In the genomic region with DNA sequence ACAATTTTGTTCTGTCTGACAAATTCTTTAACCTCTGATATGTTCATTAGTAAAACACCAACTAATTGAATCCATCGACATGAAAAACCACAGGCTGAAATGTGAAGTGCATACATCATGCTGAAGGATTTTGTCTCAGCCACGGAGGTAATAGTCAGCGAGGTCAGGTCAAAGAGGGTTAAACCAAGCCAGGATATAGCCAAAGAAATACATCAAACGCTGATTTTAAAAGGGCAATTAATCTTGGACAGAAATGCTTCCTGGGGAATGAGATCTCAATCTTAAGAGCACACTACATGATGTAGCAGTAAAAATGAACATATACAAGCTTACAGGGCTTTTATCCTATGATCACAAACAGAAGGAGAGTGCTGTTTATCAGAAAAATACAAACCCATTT, we compare ENCODE assay signal across 17 cellular contexts.
DNase-seq lines count a peak whose midpoint lies in the region; ATAC-seq and TF ChIP-seq lines count a peak whose summit lies in the region.
"Had no signal": no experiment of that assay in that cellular context is flagged by ENCODE, and none has a peak within 500 bp of the region (broad histone marks: within the 10 kb centered on the region; RNA-seq: fewer than 3 reads in every experiment).

No MANE protein-coding gene starts in this region.

- DNase-seq in GM04504 (ENCODE audit: low read depth): peak; percentile 38
- DNase-seq in NCI-H226: peak; percentile 52
- DNase-seq in choroid plexus epithelial cell (ENCODE audit: low read depth): peak; percentile 60
- DNase-seq in osteoblast (ENCODE audit: insufficient read length, low spot score, missing footprints): no peak
- no peak for DNase-seq in left cardiac atrium
- DNase-seq in uterus: no peak
- no peak for DNase-seq in activated CD8-positive, alpha-beta memory T cell treated with anti-CD3 and anti-CD28 coated beads, Interleukin-2, amount 50 U/mL, for 4 hours
- DNase-seq: amniotic stem cell; Caco-2; effector memory CD4-positive, alpha-beta T cell; NCI-H1092 treated with DMSO at 0.1 percent for 48 hours; NCI-H510A; RPMI8226; small intestine had no signal

- H3K4me2 ChIP-seq in osteoblast (ENCODE audit: insufficient read depth, low read length): peak overlapping the region; percentile 72

- H3K27me3 ChIP-seq in osteoblast (ENCODE audit: insufficient read depth, low read length) (no peaks in the 10 kb centered on the region), uterus (no peaks in the 10 kb centered on the region)
- H3K27me3 ChIP-seq: neutrophil had no signal

- H3K27ac ChIP-seq in osteoblast (ENCODE audit: low read depth, low read length) (peak overlapping the region; percentile 73), uterus (no peak overlapping the region)
- H3K27ac ChIP-seq: neutrophil, thoracic aorta had no signal

- H3K9me3 ChIP-seq in osteoblast (ENCODE audit: low read depth, low read length): no peaks in the 10 kb centered on the region
- H3K9me3 ChIP-seq in uterus: no peaks in the 10 kb centered on the region
- H3K9me3 ChIP-seq: Caco-2, neutrophil, thoracic aorta had no signal

- ATAC-seq in HG02642 (IDR thresholded peaks at IDR 0.05; ENCODE audit: poor library complexity, unreplicated experiment): no peak
- ATAC-seq in left cardiac atrium: no peak

- no peaks in the 10 kb centered on the region for H4K20me1 ChIP-seq in osteoblast (ENCODE audit: insufficient read depth, low read length)

- intact Hi-C loops in left cardiac atrium (cut with DNase I): no loop called here
- intact Hi-C loops in uterus (cut with DNase I; ENCODE audit: low total_unique reads): no loop called here

- H3K4me1 ChIP-seq in osteoblast (ENCODE audit: insufficient read depth, low read length) (peaks cover 35% of the 10 kb centered on the region), uterus (no peaks in the 10 kb centered on the region)
- H3K4me1 ChIP-seq: Caco-2 had no signal

- TF ChIP-seq CTCF in choroid plexus epithelial cell (conservative IDR thresholded peaks at IDR 0.05; ENCODE audit: low read depth, low read length): no peak
- TF ChIP-seq CTCF in osteoblast (IDR thresholded peaks at IDR 0.05; ENCODE audit: extremely low read depth, low read depth, low read length): no peak
- no peak for TF ChIP-seq CTCF in uterus (IDR thresholded peaks at IDR 0.05)

- H3K4me3 ChIP-seq in choroid plexus epithelial cell (ENCODE audit: low read depth, low read length) (no peak overlapping the region), osteoblast (ENCODE audit: insufficient read depth, low read length) (peak overlapping the region; percentile 31), uterus (no peak overlapping the region)
- H3K4me3 ChIP-seq: thoracic aorta had no signal

- H3K36me3 ChIP-seq in osteoblast (ENCODE audit: insufficient read depth, low read length) (no peaks in the 10 kb centered on the region), uterus (no peaks in the 10 kb centered on the region)
- H3K36me3 ChIP-seq: neutrophil, thoracic aorta had no signal

- no peak for TF ChIP-seq POLR2A in uterus (IDR thresholded peaks at IDR 0.05)

- peak overlapping the region; percentile 30 for H2AFZ ChIP-seq in osteoblast (ENCODE audit: low read length)

- H3K79me2 ChIP-seq in osteoblast (ENCODE audit: insufficient read depth, low read length): no peaks in the 10 kb centered on the region

Comparison
In these comparisons a context has a peak if more than half of its experiments do, and no peak if none do; other contexts are left out.
1. DNase-seq: peak in GM04504 (single experiment), NCI-H226 (single experiment) and choroid plexus epithelial cell (single experiment); none in osteoblast (single experiment), left cardiac atrium (single experiment), uterus (0 of 2) and activated CD8-positive, alpha-beta memory T cell treated with anti-CD3 and anti-CD28 coated beads, Interleukin-2, amount 50 U/mL, for 4 hours (single experiment).